Comparison of ENCODE assay signal across 16 cellular contexts in genomic region chr5:16902846-16903245, GRCh38. TPM values are rescaled to one million over a fixed set of nuclear protein-coding genes. Genes with fewer than 3 reads are reported as not detected.
DNase-seq lines count a peak whose midpoint lies in the region; ATAC-seq, FAIRE-seq and TF ChIP-seq lines count a peak whose summit lies in the region.
"Had no signal": no experiment of that assay in that cellular context is flagged by ENCODE, and none has a peak within 500 bp of the region (broad histone marks: within the 10 kb centered on the region; RNA-seq: fewer than 3 reads in every experiment).

No MANE protein-coding gene starts in this region.

- H3K27me3 ChIP-seq in PC-3 (ENCODE audit: low read length) = no peaks in the 10 kb centered on the region
- no peaks in the 10 kb centered on the region for H3K27me3 ChIP-seq in pancreas

- no peak overlapping the region for H2AFZ ChIP-seq in PC-3 (ENCODE audit: low read length)

- H3K4me1 ChIP-seq in PC-3 (ENCODE audit: insufficient read depth, low read length) (peaks cover 14% of the 10 kb centered on the region), pancreas (peaks cover 25 to 28% (median 26%) of the 10 kb centered on the region in 3 donors)

- no peak overlapping the region for H3K4me2 ChIP-seq in PC-3 (ENCODE audit: low read length)
- H3K4me2 ChIP-seq: KMS-11, SK-N-SH had no signal

- POLR2A ChIA-PET in PC-3 (lab: Charles Lee; ENCODE audit: unreplicated experiment) = no interaction called here

- no peaks in the 10 kb centered on the region for H3K9me2 ChIP-seq in PC-3 (replicated peaks; ENCODE audit: low read length)
- H3K9me2 ChIP-seq: SK-N-SH had no signal

- no peak overlapping the region for H3K4me3 ChIP-seq in PC-3 (ENCODE audit: low read length)
- H3K4me3 ChIP-seq in pancreas = no peak overlapping the region

- no TSS peak for BruUV-seq in PC-3 (replicated peaks; lab: Mats Ljungman, UMichigan)

- ATAC-seq in PC-3 (no peak), pancreas (peak; percentile 47 to 75 (median 69))

- intact Hi-C loops in PC-3 (cut with micrococcal nuclease) = no loop called here
- intact Hi-C loops in pancreas (cut with DNase I) = no loop called here

- CTCF ChIA-PET in PC-3 (lab: Charles Lee) = no interaction called here

- H3K79me2 ChIP-seq in PC-3 (ENCODE audit: low read length) = peaks cover 99% of the 10 kb centered on the region

- WGBS in pancreas, 2 donors = 39 to 50% methylated on average over 9 of the region's 9 CpGs

- FAIRE-seq in pancreas (lab: Jason Lieb, UNC) = no peak
- FAIRE-seq: colon, TTC549 had no signal

- H3K27ac ChIP-seq in PC-3 (ENCODE audit: low read length) (no peak overlapping the region), epithelial cell of prostate (no peak overlapping the region), pancreas (peak overlapping the region in 3 of 4 donors; percentile 26 to 57 (median 32)), substantia nigra (ENCODE audit: low read depth, low read length, poor library complexity, severe bottlenecking) (no peak overlapping the region)
- H3K27ac ChIP-seq: HL-60, KMS-11 had no signal

- H4K20me1 ChIP-seq in PC-3 (ENCODE audit: low read length) = peaks cover 48% of the 10 kb centered on the region

- no peaks in the 10 kb centered on the region for H3K9me3 ChIP-seq in PC-3 (ENCODE audit: low read length)
- no peaks in the 10 kb centered on the region for H3K9me3 ChIP-seq in pancreas
- H3K9me3 ChIP-seq: SK-N-SH had no signal

- peak; percentile 31 for DNase-seq in EL
- DNase-seq in PC-3 = peak; percentile 27
- peak; percentile 46 for DNase-seq in epithelial cell of prostate (ENCODE audit: low read depth, low spot score)
- peak in 4 of 6 donors; percentile 59 to 64 (median 62) for DNase-seq in pancreas
- DNase-seq in germinal center (ENCODE audit: low spot score) = no peak
- DNase-seq in substantia nigra (lab: John Stamatoyannopoulos, UW) = no peak
- no peak for DNase-seq in glomerular visceral epithelial cell (ENCODE audit: extremely low spot score)
- DNase-seq in T-helper 2 cell = no peak
- DNase-seq: amniotic stem cell, NCI-H146, NCI-H510A treated with DMSO at 0.1 percent for 48 hours, SK-N-SH had no signal

- H3K36me3 ChIP-seq in PC-3 (ENCODE audit: low read depth, low read length) = no peaks in the 10 kb centered on the region
- H3K36me3 ChIP-seq in pancreas = no peaks in the 10 kb centered on the region

- TF ChIP-seq CTCF in PC-3 (conservative IDR thresholded peaks at IDR 0.05; ENCODE audit: low read depth, low read length) (no peak), pancreas (IDR thresholded peaks at IDR 0.05) (no peak)

- peaks cover 2% of the 10 kb centered on the region for H3F3A ChIP-seq in PC-3 (ENCODE audit: low read length, unreplicated experiment)

- H3K9ac ChIP-seq in PC-3 (ENCODE audit: low read length) = no peak overlapping the region
- H3K9ac ChIP-seq: KMS-11, SK-N-SH had no signal

RNA-seq across cellular contexts. Expression of gene MYO10, which starts 33.2 kb away (rescaled TPM):
- total RNA-seq in PC-3 (2014; rRNA removed) (52.3 and 72.3 TPM in 2 replicates), pancreas (10 to 100 TPM; 23.8 to 47.3 (median 38.6) TPM)
- polyA plus RNA-seq in pancreas = 10 to 100 TPM; 11.5 to 17.5 TPM

Comparison
In these comparisons a context has a peak if more than half of its experiments do, and no peak if none do; other contexts are left out.
1. DNase-seq: peak in EL (single experiment), PC-3 (single experiment), epithelial cell of prostate (single experiment) and pancreas (4 of 6); none in germinal center (single experiment), substantia nigra (0 of 49), glomerular visceral epithelial cell (single experiment) and T-helper 2 cell (0 of 5).
2. H3K27ac ChIP-seq: peak in pancreas (3 of 4); none in PC-3 (single experiment), epithelial cell of prostate (single experiment) and substantia nigra (single experiment).